26 cellular contexts compared by ENCODE assay signal in genomic region chr7:12964836-12965235, GRCh38.
"Had no signal": no experiment of that assay in that cellular context is flagged by ENCODE, and none has a peak within 500 bp of the region (broad histone marks: within the 10 kb centered on the region; RNA-seq: fewer than 3 reads in every experiment).

No MANE protein-coding gene starts in this region.

- H3K27me3 ChIP-seq: ascending aorta, body of pancreas, Peyer's patch, SJSA1 had no signal

- DNase-seq: activated B cell treated with CpG ODN at 0.5 μM for 24 hours; activated CD4-positive, alpha-beta T cell treated with anti-CD3 and anti-CD28 coated beads for 1 hour; activated CD4-positive, alpha-beta T cell treated with anti-CD3 and anti-CD28 coated beads, Interleukin-2, amount 10 ng/mL, durations not matched to agents 24 days and 14 days; activated CD4-positive, alpha-beta T cell treated with anti-CD3 and anti-CD28 coated beads, Interleukin-2, amount 50 U/mL, for 48 hours; activated CD8-positive, alpha-beta memory T cell treated with anti-CD3 and anti-CD28 coated beads, Interleukin-2, amount 10 ng/mL, durations not matched to agents 7 days and 5 days; activated effector memory CD4-positive, alpha-beta T cell treated with Interleukin-2 at 50 U/mL for 16 hours; activated naive CD4-positive, alpha-beta T cell; activated T-cell treated with anti-CD3 and anti-CD28 coated beads, Interleukin-2, amount 50 U/mL, for 24 hours; amniotic stem cell; body of pancreas; MM.1S; NCI-H1105; NCI-H1436; NCI-H1694 treated with DMSO at 0.1 percent for 48 hours; NCI-H2081; NCI-H69; NK-92 treated with Interleukin-12 subunit alpha and Interleukin-12 subunit beta, amount 100 ng/mL, for 24 hours; Peyer's patch; SHP77; SW 1271 had no signal

- H3K9me3 Mint-ChIP-seq: activated B cell treated with CpG ODN at 0.5 μM for 24 hours; activated CD4-positive, alpha-beta T cell treated with anti-CD3 and anti-CD28 coated beads, Interleukin-2, amount 10 ng/mL, durations not matched to agents 24 days and 14 days; activated naive CD4-positive, alpha-beta T cell treated with anti-CD3 and anti-CD28 coated beads, Interleukin-2, amount 50 U/mL, for 24 hours; activated T-cell treated with anti-CD3 and anti-CD28 coated beads, Interleukin-2, amount 50 U/mL, for 24 hours; activated T-helper 1 cell treated with anti-CD3 and anti-CD28 coated beads, Interleukin-12 subunit alpha, Interleukin-12 subunit beta, Interleukin-2, Interleukin-4 antibody, amounts not matched to agents 30 ng/mL and 10 ng/mL and 1 ng/mL, durations not matched to agents 14 hours and 24 hours and 36 hours; T-helper 2 cell treated with Interferon-gamma antibody and Interleukin-4, amounts not matched to agents 5 μg/mL and 100 μg/mL, for 36 hours had no signal

- H3K9me3 ChIP-seq: ascending aorta, body of pancreas, Peyer's patch, SJSA1 had no signal

- H3K4me1 Mint-ChIP-seq: activated B cell treated with CpG ODN at 0.5 μM for 24 hours; activated CD4-positive, alpha-beta T cell treated with anti-CD3 and anti-CD28 coated beads, Interleukin-2, amount 10 ng/mL, durations not matched to agents 24 days and 14 days; activated CD8-positive, alpha-beta memory T cell treated with anti-CD3 and anti-CD28 coated beads, Interleukin-2, amount 10 ng/mL, durations not matched to agents 7 days and 5 days; activated naive CD4-positive, alpha-beta T cell treated with anti-CD3 and anti-CD28 coated beads, Interleukin-2, amount 50 U/mL, for 24 hours had no signal

- H3K27ac Mint-ChIP-seq: activated B cell treated with CpG ODN at 0.5 μM for 24 hours; activated CD4-positive, alpha-beta T cell treated with anti-CD3 and anti-CD28 coated beads, Interleukin-2, amount 10 ng/mL, durations not matched to agents 24 days and 14 days; activated CD8-positive, alpha-beta memory T cell treated with anti-CD3 and anti-CD28 coated beads, Interleukin-2, amount 10 ng/mL, durations not matched to agents 7 days and 5 days; activated naive CD4-positive, alpha-beta T cell treated with anti-CD3 and anti-CD28 coated beads, Interleukin-2, amount 50 U/mL, for 24 hours; activated T-cell treated with anti-CD3 and anti-CD28 coated beads, Interleukin-2, amount 50 U/mL, for 24 hours; activated T-helper 1 cell treated with anti-CD3 and anti-CD28 coated beads, Interleukin-12 subunit alpha, Interleukin-12 subunit beta, Interleukin-2, Interleukin-4 antibody, amounts not matched to agents 30 ng/mL and 10 ng/mL and 1 ng/mL, durations not matched to agents 14 hours and 24 hours and 36 hours; T-helper 2 cell treated with Interferon-gamma antibody and Interleukin-4, amounts not matched to agents 5 μg/mL and 100 μg/mL, for 36 hours had no signal

- H3K4me3 ChIP-seq: ascending aorta, body of pancreas, Peyer's patch, SJSA1 had no signal

- H3K27ac ChIP-seq: ascending aorta, body of pancreas, Peyer's patch, SJSA1 had no signal

- H3K36me3 ChIP-seq: ascending aorta, Peyer's patch, SJSA1 had no signal

- H3K4me1 ChIP-seq: ascending aorta, Peyer's patch, SJSA1 had no signal

- H3K27me3 Mint-ChIP-seq: activated B cell treated with CpG ODN at 0.5 μM for 24 hours had no signal

- H3K36me3 Mint-ChIP-seq: activated CD8-positive, alpha-beta memory T cell treated with anti-CD3 and anti-CD28 coated beads, Interleukin-2, amount 10 ng/mL, durations not matched to agents 7 days and 5 days; activated naive CD4-positive, alpha-beta T cell treated with anti-CD3 and anti-CD28 coated beads, Interleukin-2, amount 50 U/mL, for 24 hours had no signal

- H3K4me3 Mint-ChIP-seq: activated B cell treated with CpG ODN at 0.5 μM for 24 hours; activated CD4-positive, alpha-beta T cell treated with anti-CD3 and anti-CD28 coated beads, Interleukin-2, amount 10 ng/mL, durations not matched to agents 24 days and 14 days; activated CD8-positive, alpha-beta memory T cell treated with anti-CD3 and anti-CD28 coated beads, Interleukin-2, amount 10 ng/mL, durations not matched to agents 7 days and 5 days; activated naive CD4-positive, alpha-beta T cell treated with anti-CD3 and anti-CD28 coated beads, Interleukin-2, amount 50 U/mL, for 24 hours; activated T-cell treated with anti-CD3 and anti-CD28 coated beads, Interleukin-2, amount 50 U/mL, for 24 hours; activated T-helper 1 cell treated with anti-CD3 and anti-CD28 coated beads, Interleukin-12 subunit alpha, Interleukin-12 subunit beta, Interleukin-2, Interleukin-4 antibody, amounts not matched to agents 30 ng/mL and 10 ng/mL and 1 ng/mL, durations not matched to agents 14 hours and 24 hours and 36 hours; T-helper 2 cell treated with Interferon-gamma antibody and Interleukin-4, amounts not matched to agents 5 μg/mL and 100 μg/mL, for 36 hours had no signal

- ATAC-seq: activated CD8-positive, alpha-beta memory T cell treated with anti-CD3 and anti-CD28 coated beads, Interleukin-2, amount 10 ng/mL, durations not matched to agents 7 days and 5 days; body of pancreas; SK-N-SH treated with all-trans-retinoic acid at 6 μM for 48 hours had no signal
